ENCODE assay signal across 1 cellular context in genomic region chr13:49400755-49401659, GRCh38.
TF ChIP-seq lines count a peak whose summit lies in the region.

No MANE protein-coding gene starts in this region.

TF ChIP-seq in GM12878, 131 proteins besides CTCF, POLR2A, EP300 and RAD21:
- TF ChIP-seq IRF3 (IDR thresholded peaks at IDR 0.05) = no peak
- 0 out of 2 replicates have a peak, but pooled peaks have one; percentile 25 for TF ChIP-seq CREB1 (IDR thresholded peaks at IDR 0.05; ENCODE audit: low read depth)
